1 cellular context compared by ENCODE assay signal in the genomic region with DNA sequence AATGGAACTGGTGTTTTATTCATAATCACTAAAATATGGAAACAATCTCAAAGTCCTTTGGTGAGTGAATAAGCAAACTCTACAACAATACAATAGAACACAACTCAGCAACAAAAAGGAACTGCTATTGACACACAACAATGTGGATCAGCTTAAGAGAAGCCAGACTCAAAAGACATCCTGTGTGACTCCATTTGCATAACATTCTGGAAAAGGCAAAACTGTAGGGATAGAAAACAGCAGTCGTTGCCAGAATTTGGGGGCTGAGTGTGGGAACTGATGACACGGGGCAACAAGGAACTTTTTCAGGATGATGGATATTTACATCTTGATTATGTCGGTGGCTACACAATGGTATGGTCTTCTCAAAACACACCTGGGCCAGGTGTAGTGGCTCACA.
TF ChIP-seq lines count a peak whose summit lies in the region.

No MANE protein-coding gene starts in this region.

TF ChIP-seq in GM23338, 12 proteins besides CTCF, POLR2A, EP300 and RAD21 (continued from another document):
- TF ChIP-seq, protein P1, sequence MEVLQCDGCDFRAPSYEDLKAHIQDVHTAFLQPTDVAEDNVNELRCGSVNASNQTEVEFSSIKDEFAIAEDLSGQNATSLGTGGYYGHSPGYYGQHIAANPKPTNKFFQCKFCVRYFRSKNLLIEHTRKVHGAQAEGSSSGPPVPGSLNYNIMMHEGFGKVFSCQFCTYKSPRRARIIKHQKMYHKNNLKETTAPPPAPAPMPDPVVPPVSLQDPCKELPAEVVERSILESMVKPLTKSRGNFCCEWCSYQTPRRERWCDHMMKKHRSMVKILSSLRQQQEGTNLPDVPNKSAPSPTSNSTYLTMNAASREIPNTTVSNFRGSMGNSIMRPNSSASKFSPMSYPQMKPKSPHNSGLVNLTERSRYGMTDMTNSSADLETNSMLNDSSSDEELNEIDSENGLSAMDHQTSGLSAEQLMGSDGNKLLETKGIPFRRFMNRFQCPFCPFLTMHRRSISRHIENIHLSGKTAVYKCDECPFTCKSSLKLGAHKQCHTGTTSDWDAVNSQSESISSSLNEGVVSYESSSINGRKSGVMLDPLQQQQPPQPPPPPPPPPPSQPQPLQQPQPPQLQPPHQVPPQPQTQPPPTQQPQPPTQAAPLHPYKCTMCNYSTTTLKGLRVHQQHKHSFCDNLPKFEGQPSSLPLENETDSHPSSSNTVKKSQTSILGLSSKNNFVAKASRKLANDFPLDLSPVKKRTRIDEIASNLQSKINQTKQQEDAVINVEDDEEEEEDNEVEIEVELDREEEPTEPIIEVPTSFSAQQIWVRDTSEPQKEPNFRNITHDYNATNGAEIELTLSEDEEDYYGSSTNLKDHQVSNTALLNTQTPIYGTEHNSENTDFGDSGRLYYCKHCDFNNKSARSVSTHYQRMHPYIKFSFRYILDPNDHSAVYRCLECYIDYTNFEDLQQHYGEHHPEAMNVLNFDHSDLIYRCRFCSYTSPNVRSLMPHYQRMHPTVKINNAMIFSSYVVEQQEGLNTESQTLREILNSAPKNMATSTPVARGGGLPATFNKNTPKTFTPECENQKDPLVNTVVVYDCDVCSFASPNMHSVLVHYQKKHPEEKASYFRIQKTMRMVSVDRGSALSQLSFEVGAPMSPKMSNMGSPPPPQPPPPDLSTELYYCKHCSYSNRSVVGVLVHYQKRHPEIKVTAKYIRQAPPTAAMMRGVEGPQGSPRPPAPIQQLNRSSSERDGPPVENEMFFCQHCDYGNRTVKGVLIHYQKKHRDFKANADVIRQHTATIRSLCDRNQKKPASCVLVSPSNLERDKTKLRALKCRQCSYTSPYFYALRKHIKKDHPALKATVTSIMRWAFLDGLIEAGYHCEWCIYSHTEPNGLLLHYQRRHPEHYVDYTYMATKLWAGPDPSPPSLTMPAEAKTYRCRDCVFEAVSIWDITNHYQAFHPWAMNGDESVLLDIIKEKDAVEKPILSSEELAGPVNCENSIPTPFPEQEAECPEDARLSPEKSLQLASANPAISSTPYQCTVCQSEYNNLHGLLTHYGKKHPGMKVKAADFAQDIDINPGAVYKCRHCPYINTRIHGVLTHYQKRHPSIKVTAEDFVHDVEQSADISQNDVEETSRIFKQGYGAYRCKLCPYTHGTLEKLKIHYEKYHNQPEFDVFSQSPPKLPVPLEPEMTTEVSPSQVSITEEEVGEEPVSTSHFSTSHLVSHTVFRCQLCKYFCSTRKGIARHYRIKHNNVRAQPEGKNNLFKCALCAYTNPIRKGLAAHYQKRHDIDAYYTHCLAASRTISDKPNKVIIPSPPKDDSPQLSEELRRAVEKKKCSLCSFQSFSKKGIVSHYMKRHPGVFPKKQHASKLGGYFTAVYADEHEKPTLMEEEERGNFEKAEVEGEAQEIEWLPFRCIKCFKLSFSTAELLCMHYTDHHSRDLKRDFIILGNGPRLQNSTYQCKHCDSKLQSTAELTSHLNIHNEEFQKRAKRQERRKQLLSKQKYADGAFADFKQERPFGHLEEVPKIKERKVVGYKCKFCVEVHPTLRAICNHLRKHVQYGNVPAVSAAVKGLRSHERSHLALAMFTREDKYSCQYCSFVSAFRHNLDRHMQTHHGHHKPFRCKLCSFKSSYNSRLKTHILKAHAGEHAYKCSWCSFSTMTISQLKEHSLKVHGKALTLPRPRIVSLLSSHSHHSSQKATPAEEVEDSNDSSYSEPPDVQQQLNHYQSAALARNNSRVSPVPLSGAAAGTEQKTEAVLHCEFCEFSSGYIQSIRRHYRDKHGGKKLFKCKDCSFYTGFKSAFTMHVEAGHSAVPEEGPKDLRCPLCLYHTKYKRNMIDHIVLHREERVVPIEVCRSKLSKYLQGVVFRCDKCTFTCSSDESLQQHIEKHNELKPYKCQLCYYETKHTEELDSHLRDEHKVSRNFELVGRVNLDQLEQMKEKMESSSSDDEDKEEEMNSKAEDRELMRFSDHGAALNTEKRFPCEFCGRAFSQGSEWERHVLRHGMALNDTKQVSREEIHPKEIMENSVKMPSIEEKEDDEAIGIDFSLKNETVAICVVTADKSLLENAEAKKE (CRISPR knock-in tag; IDR thresholded peaks at IDR 0.05): no peak
- TF ChIP-seq EZH2phosphoT487 (IDR thresholded peaks at IDR 0.05; ENCODE audit: unreplicated experiment): no peak
- TF ChIP-seq, protein P2, sequence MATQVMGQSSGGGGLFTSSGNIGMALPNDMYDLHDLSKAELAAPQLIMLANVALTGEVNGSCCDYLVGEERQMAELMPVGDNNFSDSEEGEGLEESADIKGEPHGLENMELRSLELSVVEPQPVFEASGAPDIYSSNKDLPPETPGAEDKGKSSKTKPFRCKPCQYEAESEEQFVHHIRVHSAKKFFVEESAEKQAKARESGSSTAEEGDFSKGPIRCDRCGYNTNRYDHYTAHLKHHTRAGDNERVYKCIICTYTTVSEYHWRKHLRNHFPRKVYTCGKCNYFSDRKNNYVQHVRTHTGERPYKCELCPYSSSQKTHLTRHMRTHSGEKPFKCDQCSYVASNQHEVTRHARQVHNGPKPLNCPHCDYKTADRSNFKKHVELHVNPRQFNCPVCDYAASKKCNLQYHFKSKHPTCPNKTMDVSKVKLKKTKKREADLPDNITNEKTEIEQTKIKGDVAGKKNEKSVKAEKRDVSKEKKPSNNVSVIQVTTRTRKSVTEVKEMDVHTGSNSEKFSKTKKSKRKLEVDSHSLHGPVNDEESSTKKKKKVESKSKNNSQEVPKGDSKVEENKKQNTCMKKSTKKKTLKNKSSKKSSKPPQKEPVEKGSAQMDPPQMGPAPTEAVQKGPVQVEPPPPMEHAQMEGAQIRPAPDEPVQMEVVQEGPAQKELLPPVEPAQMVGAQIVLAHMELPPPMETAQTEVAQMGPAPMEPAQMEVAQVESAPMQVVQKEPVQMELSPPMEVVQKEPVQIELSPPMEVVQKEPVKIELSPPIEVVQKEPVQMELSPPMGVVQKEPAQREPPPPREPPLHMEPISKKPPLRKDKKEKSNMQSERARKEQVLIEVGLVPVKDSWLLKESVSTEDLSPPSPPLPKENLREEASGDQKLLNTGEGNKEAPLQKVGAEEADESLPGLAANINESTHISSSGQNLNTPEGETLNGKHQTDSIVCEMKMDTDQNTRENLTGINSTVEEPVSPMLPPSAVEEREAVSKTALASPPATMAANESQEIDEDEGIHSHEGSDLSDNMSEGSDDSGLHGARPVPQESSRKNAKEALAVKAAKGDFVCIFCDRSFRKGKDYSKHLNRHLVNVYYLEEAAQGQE (IDR thresholded peaks at IDR 0.05; ENCODE audit: unreplicated experiment): no peak
- TF ChIP-seq, protein P3, sequence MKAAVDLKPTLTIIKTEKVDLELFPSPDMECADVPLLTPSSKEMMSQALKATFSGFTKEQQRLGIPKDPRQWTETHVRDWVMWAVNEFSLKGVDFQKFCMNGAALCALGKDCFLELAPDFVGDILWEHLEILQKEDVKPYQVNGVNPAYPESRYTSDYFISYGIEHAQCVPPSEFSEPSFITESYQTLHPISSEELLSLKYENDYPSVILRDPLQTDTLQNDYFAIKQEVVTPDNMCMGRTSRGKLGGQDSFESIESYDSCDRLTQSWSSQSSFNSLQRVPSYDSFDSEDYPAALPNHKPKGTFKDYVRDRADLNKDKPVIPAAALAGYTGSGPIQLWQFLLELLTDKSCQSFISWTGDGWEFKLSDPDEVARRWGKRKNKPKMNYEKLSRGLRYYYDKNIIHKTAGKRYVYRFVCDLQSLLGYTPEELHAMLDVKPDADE (IDR thresholded peaks at IDR 0.05): no peak
- no peak for TF ChIP-seq STAT1 (IDR thresholded peaks at IDR 0.05; ENCODE audit: unreplicated experiment)
- no peak for TF ChIP-seq NANOG (IDR thresholded peaks at IDR 0.05; ENCODE audit: borderline replicate concordance)
- no peak for TF ChIP-seq CREB1 (CRISPR knock-in tag; IDR thresholded peaks at IDR 0.05; ENCODE audit: low read depth)
- TF ChIP-seq EZH2 (IDR thresholded peaks at IDR 0.05; ENCODE audit: low read depth, unreplicated experiment): no peak
